In genomic region chr16:4474192-4474961, GRCh38 we compare ENCODE assay signal across 8 cellular contexts. TPM values are rescaled to one million over a fixed set of nuclear protein-coding genes. Genes with fewer than 3 reads are reported as not detected.
A peak's percentile ranks its signal among the peaks of the same experiment; 100 is the strongest.
DNase-seq lines count a peak whose midpoint lies in the region; ATAC-seq and TF ChIP-seq lines count a peak whose summit lies in the region.

Gene NMRAL1, minus strand, starts transcription at chr16:4474625. Its CDS starts 493 bp downstream, at chr16:4474132.

- H3K4me3 ChIP-seq in right atrium auricular region (peak within 1 kb of the TSS; percentile 55 to 79), urinary bladder (ENCODE audit: low read depth, low read length) (peak within 1 kb of the TSS; percentile 73)

- 3% methylated on average over 60 of the region's 60 CpGs for WGBS in urinary bladder

- H3K36me3 ChIP-seq in right atrium auricular region = no peaks in the 10 kb centered on the region
- no peaks in the 10 kb centered on the region for H3K36me3 ChIP-seq in urinary bladder (ENCODE audit: insufficient read depth)

- H3K4me1 ChIP-seq in right atrium auricular region (peaks cover 0 to 40% of the 10 kb centered on the region in 2 donors), urinary bladder (ENCODE audit: insufficient read depth) (peaks cover 2% of the 10 kb centered on the region)

- H3K27ac ChIP-seq in angular gyrus (ENCODE audit: low read depth, low read length) (peak within 1 kb of the TSS; percentile 29), right atrium auricular region (peak within 1 kb of the TSS; percentile 74 to 84), urinary bladder (ENCODE audit: low read depth) (peak within 1 kb of the TSS; percentile 85)

- ATAC-seq in GM21619 (IDR thresholded peaks at IDR 0.05; ENCODE audit: unreplicated experiment) = peak; percentile 44

- no peaks in the 10 kb centered on the region for H3K27me3 ChIP-seq in right atrium auricular region

- peak in 1 of 2 donors; percentile 34 for TF ChIP-seq CTCF in right atrium auricular region (IDR thresholded peaks at IDR 0.05)

- DNase-seq in COLO668 (lab: John Stamatoyannopoulos, UW; ENCODE audit: unreplicated experiment) (peak; percentile 96), NCI-H1417 (lab: John Stamatoyannopoulos, UW) (peak; percentile 79 to 97 (median 94)), T-helper 2 cell (peak; percentile 72 to 96 (median 83)), right atrium auricular region (ENCODE audit: low spot score) (peak; percentile 94), pulmonary artery endothelial cell (ENCODE audit: low read depth, low spot score) (peak; percentile 69)

- H3K9me3 ChIP-seq in right atrium auricular region = no peaks in the 10 kb centered on the region

RNA-seq across cellular contexts. Expression of gene NMRAL1, which starts in this region (rescaled TPM):
- total RNA-seq in right atrium auricular region = 10 to 100 TPM; 18.7 to 36.3 TPM
- total RNA-seq in pulmonary artery endothelial cell = 61.2 and 86.6 TPM in 2 replicates
- 25.2 TPM for total RNA-seq in urinary bladder
- 48.2 TPM for polyA plus RNA-seq in urinary bladder

Comparison
In these comparisons a context has a peak if more than half of its experiments do, and no peak if none do; other contexts are left out.
1. Peak in every context shown above with its lines: DNase-seq, ATAC-seq, H3K4me3 ChIP-seq and H3K27ac ChIP-seq.
2. H3K27ac ChIP-seq: peak in every context shown above with its lines; median percentile 85 in urinary bladder; 79 in right atrium auricular region; 29 in angular gyrus.